Comparison of ENCODE assay signal across 31 cellular contexts in the genomic region with DNA sequence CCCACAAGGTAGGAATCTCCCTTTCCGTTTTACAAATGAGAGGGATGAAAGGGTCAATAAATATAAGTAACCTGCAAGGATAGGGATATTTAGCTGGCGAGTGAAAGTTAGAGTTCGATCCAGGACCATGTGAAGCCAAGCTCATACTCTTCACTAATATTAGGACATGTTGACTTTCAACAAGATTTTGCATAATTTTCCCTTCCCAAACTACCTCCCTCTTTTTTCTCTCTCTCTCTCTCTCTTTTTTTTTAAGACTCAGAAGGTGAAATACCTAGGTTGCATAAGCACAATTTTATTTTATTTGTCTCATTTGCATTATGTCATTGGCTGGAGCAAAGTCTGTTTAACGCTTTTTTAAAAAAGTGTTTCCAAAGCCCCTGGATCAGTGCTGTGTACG. TPM values are rescaled to one million over a fixed set of nuclear protein-coding genes. Genes with fewer than 3 reads are reported as not detected.
DNase-seq lines count a peak whose midpoint lies in the region; ATAC-seq and TF ChIP-seq lines count a peak whose summit lies in the region.
"Had no signal": no experiment of that assay in that cellular context is flagged by ENCODE, and none has a peak within 500 bp of the region (broad histone marks: within the 10 kb centered on the region; RNA-seq: fewer than 3 reads in every experiment).

No MANE protein-coding gene starts in this region.

- H3K4me3 Mint-ChIP-seq in GM23338 = no peak overlapping the region
- no peak overlapping the region for H3K4me3 Mint-ChIP-seq in CD4-positive, alpha-beta memory T cell
- H3K4me3 Mint-ChIP-seq: activated CD4-positive, alpha-beta memory T cell treated with anti-CD3 and anti-CD28 coated beads, Interleukin-2, amount 10 ng/mL, durations not matched to agents 7 days and 5 days; brain; natural killer cell treated with Interleukin-12 subunit alpha and Interleukin-12 subunit beta and Interleukin-15 and Interleukin-18, amount 100 ng/mL, for 72 hours had no signal

- no peak for ATAC-seq in GM23338
- ATAC-seq in body of pancreas = no peak
- ATAC-seq in gastroesophageal sphincter = no peak
- ATAC-seq in GM18868 (IDR thresholded peaks at IDR 0.05; ENCODE audit: unreplicated experiment) = no peak
- ATAC-seq in GM21576 (IDR thresholded peaks at IDR 0.05; ENCODE audit: unreplicated experiment) = no peak
- ATAC-seq in GM19351 (IDR thresholded peaks at IDR 0.05; ENCODE audit: unreplicated experiment) = no peak
- ATAC-seq: activated CD4-positive, CD25-positive, alpha-beta regulatory T cell treated with anti-CD3 and anti-CD28 coated beads, Interleukin-2, amount 50 U/mL, for 24 hours; natural killer cell treated with Interleukin-12 subunit alpha and Interleukin-12 subunit beta and Interleukin-15 and Interleukin-18, amount 100 ng/mL, for 72 hours; stimulated activated naive CD8-positive, alpha-beta T cell treated with anti-CD3 and anti-CD28 coated beads, Interleukin-15, Interleukin-2, amounts not matched to agents 100 U/mL and 50 U/mL, for 24 hours had no signal

- TF ChIP-seq CTCF in GM23338 (conservative IDR thresholded peaks at IDR 0.05; ENCODE audit: low read depth in 2 of 2) (no peak), body of pancreas (IDR thresholded peaks at IDR 0.05) (no peak), gastroesophageal sphincter (IDR thresholded peaks at IDR 0.05) (no peak), stomach (IDR thresholded peaks at IDR 0.05) (no peak)

- WGBS in body of pancreas, 2 donors = 68 to 74% methylated on average over 5 of the region's 5 CpGs
- WGBS in gastroesophageal sphincter (ENCODE audit: low coverage in 1 of 2), 2 donors = 20 to 44% methylated on average over 4 to 5 of the region's 5 CpGs
- WGBS in stomach, 5 donors = 62 to 74% (median 70%) methylated on average over 5 of the region's 5 CpGs

- H3K4me1 Mint-ChIP-seq in GM23338 = peaks cover 41% of the 10 kb centered on the region
- H3K4me1 Mint-ChIP-seq in CD4-positive, alpha-beta memory T cell = no peaks in the 10 kb centered on the region
- H3K4me1 Mint-ChIP-seq: activated CD4-positive, alpha-beta memory T cell treated with anti-CD3 and anti-CD28 coated beads, Interleukin-2, amount 10 ng/mL, durations not matched to agents 7 days and 5 days had no signal

- no peaks in the 10 kb centered on the region for H3K36me3 ChIP-seq in GM23338 (ENCODE audit: insufficient read depth)
- H3K36me3 ChIP-seq in body of pancreas (replicated peaks in 1 of 2; ENCODE audit: insufficient read depth in 1 of 2, low read depth in 2 of 2) = no peaks in the 10 kb centered on the region
- H3K36me3 ChIP-seq in gastroesophageal sphincter = no peaks in the 10 kb centered on the region
- no peaks in the 10 kb centered on the region for H3K36me3 ChIP-seq in stomach
- no peaks in the 10 kb centered on the region for H3K36me3 ChIP-seq in CD4-positive, alpha-beta memory T cell (ENCODE audit: insufficient read depth, low read length)
- H3K36me3 ChIP-seq: BLaER1, Peyer's patch, tibial nerve had no signal

- TF ChIP-seq POLR2A in body of pancreas (IDR thresholded peaks at IDR 0.05) = no peak
- no peak for TF ChIP-seq POLR2A in gastroesophageal sphincter (IDR thresholded peaks at IDR 0.05)
- TF ChIP-seq POLR2A in stomach (IDR thresholded peaks at IDR 0.05) = no peak

- intact Hi-C loops in body of pancreas (cut with DNase I) (no loop called here), stomach (cut with DNase I; ENCODE audit: low total_unique reads) (no loop called here)
- intact Hi-C loops in CD4-positive, alpha-beta memory T cell (cut with micrococcal nuclease) = no loop called here

- DNase-seq in GM23338 (ENCODE audit: low spot score) (no peak), body of pancreas (no peak), stomach (no peak)
- DNase-seq in CD4-positive, alpha-beta memory T cell = no peak
- DNase-seq: activated CD4-positive, alpha-beta memory T cell treated with anti-CD3 and anti-CD28 coated beads, Interleukin-2, amount 10 ng/mL, durations not matched to agents 7 days and 5 days; activated CD8-positive, alpha-beta memory T cell treated with anti-CD3 and anti-CD28 coated beads, Interleukin-2, amount 50 U/mL, for 4 hours; activated naive CD4-positive, alpha-beta T cell treated with Interleukin-2 at 50 U/mL for 16 hours; Kasumi-1; MV-4-11; NCI-H1436 treated with DMSO at 0.1 percent for 48 hours; Peyer's patch; SIG-M5; small intestine; stimulated activated naive CD8-positive, alpha-beta T cell treated with anti-CD3 and anti-CD28 coated beads, Interleukin-15, Interleukin-2, amounts not matched to agents 100 U/mL and 50 U/mL, for 24 hours had no signal

- H3K27me3 ChIP-seq in GM23338 (ENCODE audit: insufficient read depth) (no peaks in the 10 kb centered on the region), body of pancreas (no peaks in the 10 kb centered on the region), gastroesophageal sphincter (no peaks in the 10 kb centered on the region), stomach (no peaks in the 10 kb centered on the region)
- H3K27me3 ChIP-seq in CD4-positive, alpha-beta memory T cell (ENCODE audit: insufficient read depth, low read length) = no peaks in the 10 kb centered on the region
- H3K27me3 ChIP-seq: BLaER1, Peyer's patch, tibial nerve had no signal

- CTCF ChIA-PET in CD4-positive, alpha-beta memory T cell (lab: Charles Lee; ENCODE audit: partially characterized antibody) = no interaction called here

- H3K9me2 ChIP-seq in GM23338 (ENCODE audit: insufficient read depth) = peaks cover 13% of the 10 kb centered on the region; the same call in 1 of the 2 replicates

- no peaks in the 10 kb centered on the region for H3F3A ChIP-seq in GM23338 (replicated peaks; ENCODE audit: low read depth)

- H3K4me2 ChIP-seq in GM23338 = no peak overlapping the region
- H3K4me2 ChIP-seq: BLaER1 had no signal

- H3K27ac ChIP-seq in GM23338 (ENCODE audit: low read depth) = no peak overlapping the region
- H3K27ac ChIP-seq in body of pancreas = peak overlapping the region; percentile 59 to 81 (median 72)
- peak overlapping the region; percentile 83 to 97 (median 86) for H3K27ac ChIP-seq in gastroesophageal sphincter
- H3K27ac ChIP-seq in stomach = peak overlapping the region in 4 of 5 donors; percentile 56 to 88 (median 70)
- no peak overlapping the region for H3K27ac ChIP-seq in CD4-positive, alpha-beta memory T cell (ENCODE audit: low read depth, low read length)
- H3K27ac ChIP-seq: BLaER1 had no signal

- no peaks in the 10 kb centered on the region for H3K9me3 ChIP-seq in body of pancreas
- no peaks in the 10 kb centered on the region for H3K9me3 ChIP-seq in gastroesophageal sphincter
- H3K9me3 ChIP-seq in stomach = no peaks in the 10 kb centered on the region
- no peaks in the 10 kb centered on the region for H3K9me3 ChIP-seq in CD4-positive, alpha-beta memory T cell (ENCODE audit: control insufficient read depth in 1 of 2, low read length in 2 of 2)
- H3K9me3 ChIP-seq: BLaER1, Peyer's patch, tibial nerve had no signal

- H3K27ac Mint-ChIP-seq in GM23338 = no peak overlapping the region
- no peak overlapping the region for H3K27ac Mint-ChIP-seq in CD4-positive, alpha-beta memory T cell
- H3K27ac Mint-ChIP-seq: activated CD4-positive, alpha-beta memory T cell treated with anti-CD3 and anti-CD28 coated beads, Interleukin-2, amount 10 ng/mL, durations not matched to agents 7 days and 5 days; natural killer cell treated with Interleukin-12 subunit alpha and Interleukin-12 subunit beta and Interleukin-15 and Interleukin-18, amount 100 ng/mL, for 72 hours had no signal

- no peaks in the 10 kb centered on the region for H3K79me2 ChIP-seq in GM23338 (replicated peaks; ENCODE audit: insufficient read depth)

- POLR2A ChIA-PET in CD4-positive, alpha-beta memory T cell (lab: Charles Lee; ENCODE audit: partially characterized antibody) = no interaction called here

- no peaks in the 10 kb centered on the region for H4K20me1 ChIP-seq in GM23338 (replicated peaks; ENCODE audit: insufficient read depth)
- H4K20me1 ChIP-seq: BLaER1 had no signal

- no peaks in the 10 kb centered on the region for H3K36me3 Mint-ChIP-seq in GM23338 (ENCODE audit: low read depth)
- no peaks in the 10 kb centered on the region for H3K36me3 Mint-ChIP-seq in CD4-positive, alpha-beta memory T cell
- H3K36me3 Mint-ChIP-seq: brain; natural killer cell treated with Interleukin-12 subunit alpha and Interleukin-12 subunit beta and Interleukin-15 and Interleukin-18, amount 100 ng/mL, for 72 hours had no signal

- H3K4me3 ChIP-seq in GM23338 (no peak overlapping the region), body of pancreas (no peak overlapping the region), gastroesophageal sphincter (no peak overlapping the region), stomach (no peak overlapping the region)
- H3K4me3 ChIP-seq in CD4-positive, alpha-beta memory T cell (ENCODE audit: low read length in 2 of 2) = no peak overlapping the region
- H3K4me3 ChIP-seq: BLaER1, lung, Peyer's patch, tibial nerve had no signal

- H3K9me3 Mint-ChIP-seq in GM23338 = no peaks in the 10 kb centered on the region; the same call in 2 of the 3 replicates
- peaks cover 0 to 3% (median 0%) of the 10 kb centered on the region in 8 donors for H3K9me3 Mint-ChIP-seq in CD4-positive, alpha-beta memory T cell
- H3K9me3 Mint-ChIP-seq: activated CD4-positive, alpha-beta memory T cell treated with anti-CD3 and anti-CD28 coated beads, Interleukin-2, amount 10 ng/mL, durations not matched to agents 7 days and 5 days; brain; natural killer cell treated with Interleukin-12 subunit alpha and Interleukin-12 subunit beta and Interleukin-15 and Interleukin-18, amount 100 ng/mL, for 72 hours had no signal

- H3K4me1 ChIP-seq in GM23338 (ENCODE audit: insufficient read depth) = peaks cover 43% of the 10 kb centered on the region
- peaks cover 19% of the 10 kb centered on the region for H3K4me1 ChIP-seq in body of pancreas
- H3K4me1 ChIP-seq in gastroesophageal sphincter = peaks cover 5 to 35% (median 8%) of the 10 kb centered on the region in 3 donors
- peaks cover 6 to 22% (median 14%) of the 10 kb centered on the region in 4 donors for H3K4me1 ChIP-seq in stomach
- H3K4me1 ChIP-seq in CD4-positive, alpha-beta memory T cell (ENCODE audit: insufficient read depth, low read length) = no peaks in the 10 kb centered on the region
- H3K4me1 ChIP-seq: BLaER1, Peyer's patch, tibial nerve had no signal

- H3K27me3 Mint-ChIP-seq in GM23338 (ENCODE audit: insufficient read depth, low read depth, poor library complexity) = no peaks in the 10 kb centered on the region
- peaks cover 1 to 4% of the 10 kb centered on the region in 2 donors for H3K27me3 Mint-ChIP-seq in CD4-positive, alpha-beta memory T cell
- H3K27me3 Mint-ChIP-seq: natural killer cell treated with Interleukin-12 subunit alpha and Interleukin-12 subunit beta and Interleukin-15 and Interleukin-18, amount 100 ng/mL, for 72 hours had no signal

- TF ChIP-seq EP300 in gastroesophageal sphincter (IDR thresholded peaks at IDR 0.05) (no peak), stomach (IDR thresholded peaks at IDR 0.05) (no peak)

- H2AFZ ChIP-seq in GM23338 = peak overlapping the region; percentile 52

RNA-seq across cellular contexts. Expression of a gene that starts 8.1 kb away (rescaled TPM):
- not detected in 2 replicates for total RNA-seq in GM23338 (2014; rRNA removed; shearing (Covaris generic))
- polyA plus RNA-seq in GM23338 (2016; fragmentation: Nextera tagmentation; extraction: Ambion mirVana) = not detected in 2 replicates
- total RNA-seq in body of pancreas = not detected
- total RNA-seq in gastroesophageal sphincter = not detected
- not detected for total RNA-seq in stomach
- not detected for polyA plus RNA-seq in stomach
- not detected for total RNA-seq in CD4-positive, alpha-beta memory T cell
- polyA plus RNA-seq in CD4-positive, alpha-beta memory T cell = not detected
- total RNA-seq: activated CD4-positive, alpha-beta memory T cell treated with anti-CD3 and anti-CD28 coated beads, Interleukin-2, amount 10 ng/mL, durations not matched to agents 7 days and 5 days; glomerular endothelial cell; lung; mononuclear cell; natural killer cell treated with Interleukin-12 subunit alpha and Interleukin-12 subunit beta and Interleukin-15 and Interleukin-18, amount 100 ng/mL, for 72 hours; omental fat pad; Peyer's patch; renal cortical epithelial cell; T-helper 2 cell treated with Interferon-gamma antibody and Interleukin-4, amounts not matched to agents 100 ng/mL and 5 ng/mL, for 36 hours; tibial nerve had no signal
- polyA plus RNA-seq: AG04450, keratinocyte, lung, small intestine had no signal

RNA-seq across cellular contexts. Expression of a gene that starts 29.6 kb away (rescaled TPM):
- 6.7 and 10.0 TPM in 2 replicates for total RNA-seq in GM23338 (2014; rRNA removed; shearing (Covaris generic))
- polyA plus RNA-seq in GM23338 (2016; fragmentation: Nextera tagmentation; extraction: Ambion mirVana) (1.7 and 8.9 TPM in 2 replicates), stomach (1 to 10 TPM in 1 of 3 donors, under 1 TPM in 2; 0.25 to 1.4 (median 0.61) TPM)
- total RNA-seq in body of pancreas (10 to 100 TPM; 14.2 to 17.1 TPM), gastroesophageal sphincter (10 to 100 TPM; 27.4 to 78.8 (median 42.7) TPM), stomach (10 to 100 TPM in 2 of 5 donors, 1 to 10 TPM in 3; 1.8 to 33.5 (median 3.5) TPM)
- total RNA-seq in CD4-positive, alpha-beta memory T cell = not detected
- not detected for polyA plus RNA-seq in CD4-positive, alpha-beta memory T cell
- total RNA-seq: glomerular endothelial cell had no signal
- polyA plus RNA-seq: AG04450 had no signal

Comparison
In these comparisons a context has a peak if more than half of its experiments do, and no peak if none do; other contexts are left out.
1. H3K27ac ChIP-seq: peak in body of pancreas (4 of 4), gastroesophageal sphincter (4 of 4) and stomach (4 of 5); none in GM23338 (single experiment) and CD4-positive, alpha-beta memory T cell (single experiment).